20 cellular contexts compared by ENCODE assay signal in genomic region chrX:120736989-120737388, GRCh38.
DNase-seq lines count a peak whose midpoint lies in the region; ATAC-seq and TF ChIP-seq lines count a peak whose summit lies in the region.
"Had no signal": no experiment of that assay in that cellular context is flagged by ENCODE, and none has a peak within 500 bp of the region (broad histone marks: within the 10 kb centered on the region; RNA-seq: fewer than 3 reads in every experiment).

No MANE protein-coding gene starts in this region.

- no peak for DNase-seq in activated naive CD4-positive, alpha-beta T cell treated with anti-CD3 and anti-CD28 coated beads, Interleukin-2, amount 10 ng/mL, durations not matched to agents 7 days and 5 days
- DNase-seq in PC-3 (peak; percentile 82), dermis blood vessel endothelial cell (peak; percentile 67), transverse colon (no peak), DMS53 (lab: John Stamatoyannopoulos, UW) (no peak)
- DNase-seq in stimulated activated naive CD8-positive, alpha-beta T cell treated with anti-CD3 and anti-CD28 coated beads, Interleukin-15, amount 100 ng/mL, for 72 hours: no peak
- DNase-seq: activated CD4-positive, alpha-beta T cell treated with anti-CD3 and anti-CD28 coated beads for 4 hours; activated effector memory CD4-positive, alpha-beta T cell treated with anti-CD3 and anti-CD28 coated beads, Interleukin-2, amount 50 U/mL, for 16 hours; endodermal cell; glutamatergic neuron; Kasumi-1; kidney; NCI-H1694; NCI-H510A; stimulated activated naive CD4-positive, alpha-beta T cell; T-cell had no signal

- H3K27ac Mint-ChIP-seq in activated naive CD4-positive, alpha-beta T cell treated with anti-CD3 and anti-CD28 coated beads, Interleukin-2, amount 50 U/mL, for 24 hours: peak overlapping the region; percentile 36
- H3K27ac Mint-ChIP-seq in activated naive CD4-positive, alpha-beta T cell treated with anti-CD3 and anti-CD28 coated beads, Interleukin-2, amount 10 ng/mL, durations not matched to agents 7 days and 5 days: no peak overlapping the region
- H3K27ac Mint-ChIP-seq in stimulated activated naive CD8-positive, alpha-beta T cell treated with anti-CD3 and anti-CD28 coated beads, Interleukin-15, amount 100 ng/mL, for 72 hours: no peak overlapping the region
- H3K27ac Mint-ChIP-seq: endodermal cell, mesothelial cell of epicardium, T-cell had no signal

- H3K4me1 ChIP-seq in PC-3 (ENCODE audit: insufficient read depth, low read length): peaks cover 76% of the 10 kb centered on the region
- H3K4me1 ChIP-seq in transverse colon: no peaks in the 10 kb centered on the region

- POLR2A ChIA-PET in PC-3 (lab: Charles Lee; ENCODE audit: unreplicated experiment): no interaction called here

- no peaks in the 10 kb centered on the region for H3K9me2 ChIP-seq in PC-3 (replicated peaks; ENCODE audit: low read length)

- BruUV-seq in PC-3 (replicated peaks; lab: Mats Ljungman, UMichigan): no TSS peak

- H3K9ac ChIP-seq in PC-3 (ENCODE audit: low read length): peak overlapping the region; percentile 92

- TF ChIP-seq EP300 in transverse colon (IDR thresholded peaks at IDR 0.05; ENCODE audit: low read depth): no peak

- WGBS in transverse colon (ENCODE audit: low coverage in 1 of 2), 2 donors: 63 to 100% methylated on average over 1 of the region's 1 CpG

- ATAC-seq in PC-3 (peak; percentile 18), HG02884 (IDR thresholded peaks at IDR 0.05; ENCODE audit: unreplicated experiment) (no peak)
- ATAC-seq in stimulated activated naive CD8-positive, alpha-beta T cell treated with anti-CD3 and anti-CD28 coated beads, Interleukin-15, amount 100 ng/mL, for 72 hours: peak; percentile 55
- ATAC-seq: T-cell had no signal

- no peak overlapping the region for H3K4me3 Mint-ChIP-seq in activated naive CD4-positive, alpha-beta T cell treated with anti-CD3 and anti-CD28 coated beads, Interleukin-2, amount 50 U/mL, for 24 hours
- no peak overlapping the region for H3K4me3 Mint-ChIP-seq in activated naive CD4-positive, alpha-beta T cell treated with anti-CD3 and anti-CD28 coated beads, Interleukin-2, amount 10 ng/mL, durations not matched to agents 7 days and 5 days
- peak overlapping the region; percentile 2 to 25 for H3K4me3 Mint-ChIP-seq in stimulated activated naive CD8-positive, alpha-beta T cell treated with anti-CD3 and anti-CD28 coated beads, Interleukin-15, amount 100 ng/mL, for 72 hours
- H3K4me3 Mint-ChIP-seq: endodermal cell, mesothelial cell of epicardium, T-cell had no signal

- peaks cover 21% of the 10 kb centered on the region for H3K4me1 Mint-ChIP-seq in activated naive CD4-positive, alpha-beta T cell treated with anti-CD3 and anti-CD28 coated beads, Interleukin-2, amount 50 U/mL, for 24 hours
- no peaks in the 10 kb centered on the region for H3K4me1 Mint-ChIP-seq in activated naive CD4-positive, alpha-beta T cell treated with anti-CD3 and anti-CD28 coated beads, Interleukin-2, amount 10 ng/mL, durations not matched to agents 7 days and 5 days
- peaks cover 17% of the 10 kb centered on the region for H3K4me1 Mint-ChIP-seq in stimulated activated naive CD8-positive, alpha-beta T cell treated with anti-CD3 and anti-CD28 coated beads, Interleukin-15, amount 100 ng/mL, for 72 hours
- H3K4me1 Mint-ChIP-seq: endodermal cell, mesothelial cell of epicardium, T-cell had no signal

- no peak for TF ChIP-seq CTCF in PC-3 (conservative IDR thresholded peaks at IDR 0.05; ENCODE audit: low read depth, low read length)
- TF ChIP-seq CTCF in transverse colon (IDR thresholded peaks at IDR 0.05): no peak

- H3K9me3 Mint-ChIP-seq in activated naive CD4-positive, alpha-beta T cell treated with anti-CD3 and anti-CD28 coated beads, Interleukin-2, amount 50 U/mL, for 24 hours: no peaks in the 10 kb centered on the region
- no peaks in the 10 kb centered on the region for H3K9me3 Mint-ChIP-seq in activated naive CD4-positive, alpha-beta T cell treated with anti-CD3 and anti-CD28 coated beads, Interleukin-2, amount 10 ng/mL, durations not matched to agents 7 days and 5 days
- H3K9me3 Mint-ChIP-seq in stimulated activated naive CD8-positive, alpha-beta T cell treated with anti-CD3 and anti-CD28 coated beads, Interleukin-15, amount 100 ng/mL, for 72 hours: no peaks in the 10 kb centered on the region

- H4K20me1 ChIP-seq in PC-3 (ENCODE audit: low read length): no peaks in the 10 kb centered on the region

- no peaks in the 10 kb centered on the region for H3K27me3 Mint-ChIP-seq in activated naive CD4-positive, alpha-beta T cell treated with anti-CD3 and anti-CD28 coated beads, Interleukin-2, amount 50 U/mL, for 24 hours
- H3K27me3 Mint-ChIP-seq in activated naive CD4-positive, alpha-beta T cell treated with anti-CD3 and anti-CD28 coated beads, Interleukin-2, amount 10 ng/mL, durations not matched to agents 7 days and 5 days: no peaks in the 10 kb centered on the region
- no peaks in the 10 kb centered on the region for H3K27me3 Mint-ChIP-seq in stimulated activated naive CD8-positive, alpha-beta T cell treated with anti-CD3 and anti-CD28 coated beads, Interleukin-15, amount 100 ng/mL, for 72 hours

- H3K9me3 ChIP-seq in PC-3 (ENCODE audit: low read length) (no peaks in the 10 kb centered on the region), transverse colon (no peaks in the 10 kb centered on the region)
- H3K9me3 ChIP-seq: neutrophil had no signal

- in situ Hi-C loops in transverse colon (cut with MboI; ENCODE audit: low pct_ligation_motif_present in 1 of 4, low pct_unique_long_range_greater_than_20kb in 1 of 4, low sequenced_read_pairs in 3 of 4): no loop called here

- no peaks in the 10 kb centered on the region for H3K79me2 ChIP-seq in PC-3 (ENCODE audit: low read length)

- no peak for TF ChIP-seq POLR2A in transverse colon (IDR thresholded peaks at IDR 0.05)

- H3K27ac ChIP-seq in PC-3 (ENCODE audit: low read length): peak overlapping the region; percentile 99
- H3K27ac ChIP-seq in transverse colon: no peak overlapping the region
- H3K27ac ChIP-seq: neutrophil had no signal

- CTCF ChIA-PET in activated naive CD4-positive, alpha-beta T cell treated with anti-CD3 and anti-CD28 coated beads, Interleukin-2, amount 10 ng/mL, durations not matched to agents 7 days and 5 days (lab: Charles Lee): interaction anchor here (1.2 kb wide), 1 partner anchor 14 kb away, joined by 6 read pairs; no protein-coding TSS in a partner anchor
- CTCF ChIA-PET in PC-3 (lab: Charles Lee): no interaction called here

- H2AFZ ChIP-seq in PC-3 (ENCODE audit: low read length): no peak overlapping the region

- H3K4me3 ChIP-seq in PC-3 (ENCODE audit: low read length): no peak overlapping the region
- no peak overlapping the region for H3K4me3 ChIP-seq in transverse colon

- intact Hi-C loops in PC-3 (cut with micrococcal nuclease) (no loop called here), transverse colon (cut with DNase I; ENCODE audit: low total_unique reads) (no loop called here)

- H3F3A ChIP-seq in PC-3 (ENCODE audit: low read length, unreplicated experiment): no peaks in the 10 kb centered on the region

- H3K4me2 ChIP-seq in PC-3 (ENCODE audit: low read length): peak overlapping the region; percentile 43

- H3K27me3 ChIP-seq in PC-3 (ENCODE audit: low read length): no peaks in the 10 kb centered on the region
- no peaks in the 10 kb centered on the region for H3K27me3 ChIP-seq in transverse colon
- H3K27me3 ChIP-seq: neutrophil had no signal

- H3K36me3 ChIP-seq in PC-3 (ENCODE audit: low read depth, low read length) (no peaks in the 10 kb centered on the region), transverse colon (no peaks in the 10 kb centered on the region)
- H3K36me3 ChIP-seq: neutrophil had no signal

- H3K36me3 Mint-ChIP-seq in activated naive CD4-positive, alpha-beta T cell treated with anti-CD3 and anti-CD28 coated beads, Interleukin-2, amount 50 U/mL, for 24 hours: no peaks in the 10 kb centered on the region
- no peaks in the 10 kb centered on the region for H3K36me3 Mint-ChIP-seq in activated naive CD4-positive, alpha-beta T cell treated with anti-CD3 and anti-CD28 coated beads, Interleukin-2, amount 10 ng/mL, durations not matched to agents 7 days and 5 days
- H3K36me3 Mint-ChIP-seq: mesothelial cell of epicardium, T-cell had no signal

Comparison
In these comparisons a context has a peak if more than half of its experiments do, and no peak if none do; other contexts are left out.
1. H3K4me3 Mint-ChIP-seq: peak in stimulated activated naive CD8-positive, alpha-beta T cell treated with anti-CD3 and anti-CD28 coated beads, Interleukin-15, amount 100 ng/mL, for 72 hours (2 of 2); none in activated naive CD4-positive, alpha-beta T cell treated with anti-CD3 and anti-CD28 coated beads, Interleukin-2, amount 50 U/mL, for 24 hours (single experiment) and activated naive CD4-positive, alpha-beta T cell treated with anti-CD3 and anti-CD28 coated beads, Interleukin-2, amount 10 ng/mL, durations not matched to agents 7 days and 5 days (single experiment).
2. DNase-seq: peak in PC-3 (single experiment) and dermis blood vessel endothelial cell (single experiment); none in activated naive CD4-positive, alpha-beta T cell treated with anti-CD3 and anti-CD28 coated beads, Interleukin-2, amount 10 ng/mL, durations not matched to agents 7 days and 5 days (single experiment), stimulated activated naive CD8-positive, alpha-beta T cell treated with anti-CD3 and anti-CD28 coated beads, Interleukin-15, amount 100 ng/mL, for 72 hours (0 of 2), transverse colon (single experiment) and DMS53 (single experiment).